Comparison of ENCODE assay signal across 27 cellular contexts in genomic region chr9:76290555-76290954, GRCh38.
"Had no signal": no experiment of that assay in that cellular context is flagged by ENCODE, and none has a peak within 500 bp of the region (broad histone marks: within the 10 kb centered on the region; RNA-seq: fewer than 3 reads in every experiment).

No MANE protein-coding gene starts in this region.

- H3K27ac ChIP-seq: coronary artery, SK-N-MC, VCaP had no signal

- H3K4me3 ChIP-seq: coronary artery, SK-N-MC had no signal

- ATAC-seq: activated CD4-positive, alpha-beta T cell treated with anti-CD3 and anti-CD28 coated beads for 36 hours; activated T-helper 17 cell treated with anti-CD3 and anti-CD28 coated beads, Interleukin-2, amount 50 U/mL, for 72 hours; Panc1; Right ventricle myocardium inferior; T-cell had no signal

- DNase-seq: activated CD4-positive, alpha-beta memory T cell treated with anti-CD3 and anti-CD28 coated beads, Interleukin-2, amount 10 ng/mL, durations not matched to agents 7 days and 5 days; activated CD4-positive, alpha-beta T cell treated with anti-CD3 and anti-CD28 coated beads for 36 hours; activated CD4-positive, alpha-beta T cell treated with anti-CD3 and anti-CD28 coated beads, Interleukin-2, amount 50 U/mL, for 1 hour; activated CD4-positive, CD25-positive, alpha-beta regulatory T cell; activated gamma-delta T cell; activated T-cell treated with anti-CD3 and anti-CD28 coated beads for 4 hours; activated T-cell treated with anti-CD3 and anti-CD28 coated beads, Interleukin-2, amount 50 U/mL, for 48 hours; aorta; central memory CD4-positive, alpha-beta T cell; KG1; NCI-H1105 treated with DMSO at 0.1 percent for 48 hours; NCI-H1436 treated with DMSO at 0.1 percent for 48 hours; NCI-H187; NCI-H2081; NCI-H446; NK-92 treated with Interleukin-12 subunit alpha and Interleukin-12 subunit beta, amount 100 ng/mL, for 24 hours; OCI-M1; RPMI8226; T-cell; T-helper 2 cell; T1000 had no signal
